8 cellular contexts compared by ENCODE assay signal in the genomic region with DNA sequence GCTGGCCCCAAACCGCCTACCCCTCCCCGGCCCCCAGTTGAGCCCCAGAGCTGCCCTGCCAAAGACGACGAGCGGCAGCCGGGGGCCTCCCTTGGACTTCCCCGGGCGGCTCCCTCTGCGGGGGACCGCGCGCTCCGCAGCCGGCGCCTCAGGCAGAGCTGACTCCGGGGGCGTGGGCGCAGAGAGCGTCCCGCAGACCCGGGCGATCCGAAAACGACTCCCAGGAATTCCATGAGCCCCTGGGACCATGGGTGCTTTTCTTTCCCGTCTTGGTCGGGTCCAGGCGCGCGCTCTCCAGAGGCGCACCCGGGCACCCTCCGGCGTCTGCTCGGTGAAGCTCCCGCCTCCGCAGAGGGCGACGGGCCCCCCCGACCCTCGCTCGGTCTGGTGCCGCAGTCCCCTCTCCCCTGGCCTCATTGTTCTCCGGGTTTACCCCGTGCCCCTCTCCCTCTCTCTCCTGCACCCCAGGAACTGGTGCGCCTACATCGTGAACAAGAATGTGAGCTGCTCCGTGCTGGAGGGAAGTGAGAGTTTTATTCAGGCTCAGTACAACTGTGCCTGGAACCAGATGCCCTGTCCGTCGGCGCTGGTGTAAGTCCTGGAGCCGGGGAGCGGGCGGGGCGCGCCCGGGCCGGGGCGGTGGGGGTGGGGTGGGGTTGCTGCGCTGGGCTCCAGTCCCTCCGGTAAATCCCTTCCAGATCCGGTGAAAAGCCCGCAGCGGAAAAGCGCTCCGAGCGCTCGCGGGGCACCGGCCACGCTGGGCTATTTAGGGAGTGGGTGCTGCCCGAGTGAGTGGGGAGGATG. TPM values are rescaled to one million over a fixed set of nuclear protein-coding genes. Genes with fewer than 3 reads are reported as not detected.
DNase-seq lines count a peak whose midpoint lies in the region; ATAC-seq and TF ChIP-seq lines count a peak whose summit lies in the region.

No MANE protein-coding gene starts in this region.

- H3K9me3 ChIP-seq in iPS-20b (ENCODE audit: insufficient read depth, low read depth, low read length), result no peaks in the 10 kb centered on the region

- ATAC-seq in GM18867 (IDR thresholded peaks at IDR 0.05; ENCODE audit: unreplicated experiment) (peak; percentile 32), HG03571 (IDR thresholded peaks at IDR 0.05; ENCODE audit: unreplicated experiment) (no peak)

- DNase-seq in HL-60 (ENCODE audit: low read depth in 1 of 2, low spot score in 1 of 2) (peak; percentile 50 to 64), Kasumi-1 (lab: John Stamatoyannopoulos, UW) (no peak), NCI-H1417 (lab: John Stamatoyannopoulos, UW) (no peak)
- peak; percentile 62 for DNase-seq in stimulated activated CD4-positive, alpha-beta T cell treated with anti-CD3 and anti-CD28 coated beads, Interleukin-15, amount 100 ng/mL, for 24 hours

- H3K4me3 ChIP-seq in HL-60 (replicated peaks; ENCODE audit: insufficient read depth, low read length) (peak overlapping the region; percentile 72), iPS-20b (ENCODE audit: low read length) (peak overlapping the region; percentile 78)

- H3K36me3 ChIP-seq in iPS-20b (ENCODE audit: insufficient read depth, low read depth, low read length), result no peaks in the 10 kb centered on the region

- H3K4me1 ChIP-seq in iPS-20b (ENCODE audit: insufficient read depth, low read length), result peaks cover 3% of the 10 kb centered on the region; the same call in 1 of the 2 replicates

- peak overlapping the region; percentile 48; the same call in 1 of the 2 replicates for H3K9ac ChIP-seq in iPS-20b (ENCODE audit: low read depth, low read length)

- TF ChIP-seq CTCF in HL-60 (IDR thresholded peaks at IDR 0.05; ENCODE audit: insufficient read depth, low read length), result no peak

- H3K27me3 ChIP-seq in HL-60 (ENCODE audit: insufficient read depth, poor library complexity, severe bottlenecking), result no peaks in the 10 kb centered on the region
- peaks cover 59% of the 10 kb centered on the region for H3K27me3 ChIP-seq in iPS-20b (ENCODE audit: insufficient read depth, low read length)

- H3K27ac ChIP-seq in HL-60 (replicated peaks) (peak overlapping the region; percentile 67), adipose tissue (ENCODE audit: low read depth, low read length) (peak overlapping the region; percentile 92), iPS-20b (ENCODE audit: low read length) (no peak overlapping the region)

- WGBS in adipose tissue, 3 donors, result 1% methylated on average over 66 to 71 of the region's 71 CpGs

RNA-seq across cellular contexts. Expression of a gene that starts 0.7 kb away (rescaled TPM):
- polyA plus RNA-seq in adipose tissue, result 10 to 100 TPM in 2 of 3 donors, 1 to 10 TPM in 1; 2.9 to 18.9 (median 14.4) TPM

Comparison
In these comparisons a context has a peak if more than half of its experiments do, and no peak if none do; other contexts are left out.
1. DNase-seq: peak in HL-60 (2 of 2) and stimulated activated CD4-positive, alpha-beta T cell treated with anti-CD3 and anti-CD28 coated beads, Interleukin-15, amount 100 ng/mL, for 24 hours (single experiment); none in Kasumi-1 (0 of 2) and NCI-H1417 (0 of 3).